8 cellular contexts compared by ENCODE assay signal in the genomic region with DNA sequence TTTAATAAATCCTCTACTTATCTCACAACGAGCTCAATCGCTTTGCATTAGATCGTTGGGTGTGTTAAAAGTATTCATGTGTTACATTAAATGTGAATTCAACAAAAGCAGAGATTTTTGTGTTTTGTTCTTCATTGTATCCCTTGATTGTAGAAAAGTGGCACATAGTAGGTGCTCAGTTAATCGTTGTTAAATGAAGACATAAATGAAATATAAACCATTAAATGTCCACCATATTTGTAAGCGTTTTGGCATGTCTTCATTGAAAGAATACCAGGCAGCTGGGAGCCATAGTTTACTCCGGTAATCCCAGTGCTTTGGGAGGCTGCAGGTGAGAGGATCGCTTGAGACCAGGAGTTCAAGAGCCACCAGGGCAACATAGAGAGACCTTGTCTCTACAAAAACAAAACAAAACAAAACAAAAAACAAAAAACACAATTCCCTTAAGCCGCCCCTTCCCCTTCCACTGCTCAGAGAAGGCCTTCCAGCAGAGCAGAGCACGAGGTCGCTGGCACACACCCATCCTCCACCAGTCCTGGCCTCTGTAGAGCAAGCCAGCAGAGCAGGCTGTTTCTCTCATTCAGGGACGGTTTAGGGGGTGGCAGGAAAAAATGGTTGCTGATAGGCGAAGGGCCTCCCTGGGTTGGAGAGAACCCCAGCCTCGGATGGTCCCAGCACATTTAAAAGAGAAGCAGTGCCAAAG. TPM values are rescaled to one million over a fixed set of nuclear protein-coding genes. Genes with fewer than 3 reads are reported as not detected.
DNase-seq lines count a peak whose midpoint lies in the region; ATAC-seq, FAIRE-seq and TF ChIP-seq lines count a peak whose summit lies in the region.

No MANE protein-coding gene starts in this region.

- H3K4me1 Mint-ChIP-seq in HFFc6 (ENCODE audit: low read depth) = peaks cover 57% of the 10 kb centered on the region

- H3K27me3 ChIP-seq in adipocyte (replicated peaks; ENCODE audit: control insufficient read depth, insufficient read depth, low read length) (no peaks in the 10 kb centered on the region), keratinocyte (ENCODE audit: control insufficient read depth, extremely low read depth, insufficient read depth, low read length) (no peaks in the 10 kb centered on the region)

- no peak for TF ChIP-seq POLR2A in H54 (IDR thresholded peaks at IDR 0.05; ENCODE audit: low read depth, low read length)

- H3K4me3 ChIP-seq in adipocyte (ENCODE audit: low read length) (peak overlapping the region; percentile 87), keratinocyte (ENCODE audit: control insufficient read depth in 2 of 3, extremely low read depth in 1 of 3, insufficient read depth in 2 of 3, low read depth in 1 of 3, low read length in 3 of 3) (peak overlapping the region; percentile 83 to 89 (median 83))

- dilution Hi-C loops in keratinocyte (cut with MboI; ENCODE audit: extremely low pct_ligation_motif_present, low sequenced_read_pairs) = no loop called here

- FAIRE-seq in keratinocyte (lab: Jason Lieb, UNC) (no peak), H54 (lab: Jason Lieb, UNC) (no peak)

- H3K9ac ChIP-seq in adipocyte (ENCODE audit: low read length) (peak overlapping the region; percentile 95), keratinocyte (ENCODE audit: control insufficient read depth, extremely low read depth, insufficient read depth, low read length) (peak overlapping the region; percentile 86)

- H3K27me3 Mint-ChIP-seq in HFFc6 (ENCODE audit: insufficient read depth) = no peaks in the 10 kb centered on the region; the same call in 1 of the 2 replicates

- H3K4me1 ChIP-seq in adipocyte (ENCODE audit: control insufficient read depth, insufficient read depth, low read length) = peaks cover 44% of the 10 kb centered on the region
- peaks cover 34% of the 10 kb centered on the region for H3K4me1 ChIP-seq in keratinocyte (ENCODE audit: control insufficient read depth, extremely low read depth, insufficient read depth, low read length)

- DNase-seq in NCI-H1436 (lab: John Stamatoyannopoulos, UW) = peak; percentile 18
- no peak for DNase-seq in NCI-H1436 treated with DMSO at 0.1 percent for 48 hours (lab: John Stamatoyannopoulos, UW)
- no peak for DNase-seq in HFFc6
- DNase-seq in NCI-H69 (lab: John Stamatoyannopoulos, UW) = peak; percentile 38
- DNase-seq in adipocyte (ENCODE audit: low read depth) = peak; percentile 40
- no peak for DNase-seq in keratinocyte (ENCODE audit: low read depth, low spot score)
- DNase-seq in stimulated activated naive CD8-positive, alpha-beta T cell treated with anti-CD3 and anti-CD28 coated beads, Interleukin-15, Interleukin-2, amounts not matched to agents 100 U/mL and 50 U/mL, for 24 hours = no peak
- DNase-seq in H54 (ENCODE audit: insufficient read length, low spot score) = no peak

- ATAC-seq in stimulated activated naive CD8-positive, alpha-beta T cell treated with anti-CD3 and anti-CD28 coated beads, Interleukin-15, Interleukin-2, amounts not matched to agents 100 U/mL and 50 U/mL, for 24 hours = peak; percentile 41

- H3K4me2 ChIP-seq in keratinocyte (ENCODE audit: control insufficient read depth, extremely low read depth, insufficient read depth, low read depth, low read length) = peak overlapping the region; percentile 92

- H2AFZ ChIP-seq in keratinocyte (ENCODE audit: control insufficient read depth, low read length) = peak overlapping the region; percentile 84

- no peaks in the 10 kb centered on the region for H3K9me3 Mint-ChIP-seq in HFFc6

- no peaks in the 10 kb centered on the region for H3K9me3 ChIP-seq in adipocyte (ENCODE audit: control insufficient read depth, low read length)
- no peaks in the 10 kb centered on the region for H3K9me3 ChIP-seq in keratinocyte (ENCODE audit: control insufficient read depth, low read depth, low read length)

- H4K20me1 ChIP-seq in keratinocyte (ENCODE audit: control insufficient read depth, extremely low read depth, insufficient read depth, low read length) = no peaks in the 10 kb centered on the region

- peaks cover 6% of the 10 kb centered on the region for H3K36me3 Mint-ChIP-seq in HFFc6 (ENCODE audit: low read depth)

- H3K9me1 ChIP-seq in keratinocyte (ENCODE audit: control insufficient read depth, extremely low read depth, insufficient read depth, low read length) = no peaks in the 10 kb centered on the region

- H3K36me3 ChIP-seq in adipocyte (ENCODE audit: control insufficient read depth, insufficient read depth, low read length, severe bottlenecking) (no peaks in the 10 kb centered on the region), keratinocyte (ENCODE audit: control insufficient read depth in 2 of 2, extremely low read depth in 1 of 2, insufficient read depth in 2 of 2, low read length in 2 of 2) (peaks cover 0 to 7% of the 10 kb centered on the region in 2 experiments)

- peaks cover 34% of the 10 kb centered on the region for H3K79me2 ChIP-seq in keratinocyte (ENCODE audit: control insufficient read depth, insufficient read depth, low read length)

- TF ChIP-seq CTCF in HFFc6 (IDR thresholded peaks at IDR 0.05) (no peak), keratinocyte (optimal IDR thresholded peaks at IDR 0.05 in 1 of 3, IDR thresholded peaks at IDR 0.05 in 1 of 3, conservative IDR thresholded peaks at IDR 0.05 in 1 of 3; ENCODE audit: extremely low read depth in 1 of 3, insufficient read depth in 2 of 3, low read length in 3 of 3) (no peak)

- peak overlapping the region; percentile 92 for H3K4me3 Mint-ChIP-seq in HFFc6

- H3K27ac ChIP-seq in keratinocyte (ENCODE audit: control insufficient read depth, insufficient read depth, low read length) = peak overlapping the region; percentile 86

- H3K27ac Mint-ChIP-seq in HFFc6 = peak overlapping the region; percentile 93

RNA-seq across cellular contexts. Expression of a gene that starts 0.7 kb away (rescaled TPM):
- 10 to 100 TPM; 39.7 to 48.8 (median 45.7) TPM for total RNA-seq in HFFc6 (2021; fragmentation: NEBNext Ultra II Directional; extraction: Animal tissue kit (Norgen Biotek cat#: 25700))
- 18.5 to 32.8 TPM (median 24.7 TPM) in 3 replicates for polyA plus RNA-seq in keratinocyte
- 66.4 TPM for polyA plus RNA-seq in keratinocyte (2011; ENCODE audit: low read depth)
- polyA plus RNA-seq in keratinocyte (2011; cell fraction: cytosol; rRNA removed) = 7.3 and 17.0 TPM in 2 replicates
- 40.9 and 55.0 TPM in 2 replicates for polyA plus RNA-seq in keratinocyte (2011; cell fraction: nucleus; rRNA removed)
- polyA plus RNA-seq in keratinocyte (2012; ENCODE audit: low replicate concordance) = 13.0 and 14.7 TPM in 2 replicates
- 10.3 to 146 TPM (median 105 TPM) in 3 replicates for polyA minus RNA-seq in keratinocyte
- 11.5 TPM for polyA minus RNA-seq in keratinocyte (2011; cell fraction: cytosol; rRNA and poly(A)+ RNA removed)
- 64.3 and 116 TPM in 2 replicates for polyA minus RNA-seq in keratinocyte (2011; cell fraction: nucleus; rRNA and poly(A)+ RNA removed)

RNA-seq across cellular contexts. Expression of a gene that starts 1.4 kb away (rescaled TPM):
- 1 to 10 TPM; 2.1 to 4.0 (median 3.1) TPM for total RNA-seq in HFFc6 (2021; fragmentation: NEBNext Ultra II Directional; extraction: Animal tissue kit (Norgen Biotek cat#: 25700))
- polyA plus RNA-seq in keratinocyte = 0.53 to 0.89 TPM (median 0.64 TPM) in 3 replicates
- polyA plus RNA-seq in keratinocyte (2011; ENCODE audit: low read depth) = 0.21 TPM
- polyA plus RNA-seq in keratinocyte (2011; cell fraction: cytosol; rRNA removed) = 0.75 and 0.82 TPM in 2 replicates
- polyA plus RNA-seq in keratinocyte (2011; cell fraction: nucleus; rRNA removed) = 2.1 TPM in 2 replicates
- polyA plus RNA-seq in keratinocyte (2012; ENCODE audit: low replicate concordance) = 0.79 and 1.3 TPM in 2 replicates
- 0.73 to 1.8 TPM (median 1.1 TPM) in 3 replicates for polyA minus RNA-seq in keratinocyte
- polyA minus RNA-seq in keratinocyte (2011; cell fraction: cytosol; rRNA and poly(A)+ RNA removed) = not detected
- polyA minus RNA-seq in keratinocyte (2011; cell fraction: nucleus; rRNA and poly(A)+ RNA removed) = 0.74 and 1.6 TPM in 2 replicates

Comparison
In these comparisons a context has a peak if more than half of its experiments do, and no peak if none do; other contexts are left out.
1. DNase-seq: peak in NCI-H1436 (single experiment), NCI-H69 (single experiment) and adipocyte (single experiment); none in NCI-H1436 treated with DMSO at 0.1 percent for 48 hours (single experiment), HFFc6 (single experiment), keratinocyte (single experiment), stimulated activated naive CD8-positive, alpha-beta T cell treated with anti-CD3 and anti-CD28 coated beads, Interleukin-15, Interleukin-2, amounts not matched to agents 100 U/mL and 50 U/mL, for 24 hours (single experiment) and H54 (single experiment).